ENCODE assay signal across 7 cellular contexts in the genomic region with DNA sequence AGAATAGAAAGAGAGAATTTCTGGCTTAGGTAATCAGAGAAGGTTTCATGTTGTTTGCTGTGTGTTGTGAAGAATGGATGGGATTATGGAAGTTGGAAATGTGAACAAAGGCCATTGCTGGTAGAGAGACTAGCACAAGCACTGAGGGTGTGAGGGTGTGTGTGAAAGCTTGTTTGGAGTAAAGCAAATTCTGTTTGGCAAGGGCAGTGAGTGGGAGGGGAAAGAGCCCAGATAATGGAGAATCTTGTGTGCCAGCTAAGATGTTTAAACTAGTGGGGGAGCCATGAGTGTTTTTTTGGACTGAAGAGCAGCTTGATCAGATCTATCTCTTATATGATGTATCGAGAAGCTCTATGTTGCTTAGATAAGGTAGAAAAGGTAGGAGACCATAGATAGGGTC.
"Had no signal": no experiment of that assay in that cellular context is flagged by ENCODE, and none has a peak within 500 bp of the region (broad histone marks: within the 10 kb centered on the region; RNA-seq: fewer than 3 reads in every experiment).

No MANE protein-coding gene starts in this region.

- ATAC-seq: GM23338, K562 had no signal

- DNase-seq: H9, HCEC 1CT, HFFc6, IMR-90, KG1 had no signal

- H3K4me3 ChIP-seq: GM23338, K562 had no signal
